8 cellular contexts compared by ENCODE assay signal in genomic region chr1:116006486-116006964, GRCh38. TPM values are rescaled to one million over a fixed set of nuclear protein-coding genes. Genes with fewer than 3 reads are reported as not detected.
DNase-seq lines count a peak whose midpoint lies in the region; ATAC-seq and TF ChIP-seq lines count a peak whose summit lies in the region.

No MANE protein-coding gene starts in this region.

- 78 to 87% (median 79%) methylated on average over 3 of the region's 3 CpGs for WGBS in adrenal gland, 4 donors

- peak; percentile 92 for ATAC-seq in GM18498 (IDR thresholded peaks at IDR 0.05; ENCODE audit: unreplicated experiment)
- peak; percentile 92 for ATAC-seq in GM21381 (IDR thresholded peaks at IDR 0.05; ENCODE audit: unreplicated experiment)
- peak; percentile 97 for ATAC-seq in HG03342 (IDR thresholded peaks at IDR 0.05; ENCODE audit: unreplicated experiment)
- ATAC-seq in left lobe of liver: no peak

- TF ChIP-seq POLR2A in adrenal gland (IDR thresholded peaks at IDR 0.05): no peak

- H3K27me3 ChIP-seq in dorsolateral prefrontal cortex (no peaks in the 10 kb centered on the region), adrenal gland (no peaks in the 10 kb centered on the region)

- intact Hi-C loops in dorsolateral prefrontal cortex (cut with DNase I) (no loop called here), adrenal gland (cut with DNase I) (no loop called here)

- H3K36me3 ChIP-seq in adrenal gland (replicated peaks in 1 of 2): no peaks in the 10 kb centered on the region

- H3K4me3 ChIP-seq in dorsolateral prefrontal cortex (no peak overlapping the region), adrenal gland (no peak overlapping the region)

- H3K4me1 ChIP-seq in adrenal gland (replicated peaks in 1 of 2): no peaks in the 10 kb centered on the region

- DNase-seq in dorsolateral prefrontal cortex: no peak
- no peak for DNase-seq in left lobe of liver (ENCODE audit: low spot score)
- DNase-seq in GM19240 (ENCODE audit: insufficient read length, low spot score): no peak
- DNase-seq in adrenal gland: no peak
- no peak for DNase-seq in NOMO-1 (lab: John Stamatoyannopoulos, UW; ENCODE audit: unreplicated experiment in 2 of 2)

- H3K9me3 ChIP-seq in adrenal gland (replicated peaks in 1 of 3): no peaks in the 10 kb centered on the region

- no peak for TF ChIP-seq CTCF in dorsolateral prefrontal cortex (IDR thresholded peaks at IDR 0.05 in 54 of 56, conservative IDR thresholded peaks at IDR 0.05 in 2 of 56; ENCODE audit: low read depth in 1 of 56, partially characterized antibody in 56 of 56)
- no peak for TF ChIP-seq CTCF in adrenal gland (IDR thresholded peaks at IDR 0.05)

- peak overlapping the region in 58 of 59 donors; percentile 19 to 98 (median 91) for H3K27ac ChIP-seq in dorsolateral prefrontal cortex
- H3K27ac ChIP-seq in adrenal gland: no peak overlapping the region

RNA-seq across cellular contexts. Expression of gene SLC22A15, which starts 30.2 kb away (rescaled TPM):
- total RNA-seq in dorsolateral prefrontal cortex (10 to 100 TPM; 18.9 to 85.6 (median 29.7) TPM), left lobe of liver (0.23 TPM), adrenal gland (10 to 100 TPM in 2 of 8 donors, 1 to 10 TPM in 6; 2.3 to 10.8 (median 5.8) TPM)
- polyA plus RNA-seq in adrenal gland: 10 to 100 TPM in 1 of 3 donors, 1 to 10 TPM in 2; 1.2 to 11.4 (median 2.7) TPM

Comparison
In these comparisons a context has a peak if more than half of its experiments do, and no peak if none do; other contexts are left out.
1. H3K27ac ChIP-seq: peak in dorsolateral prefrontal cortex (58 of 59); none in adrenal gland (0 of 5).